8 cellular contexts compared by ENCODE assay signal in the genomic region with DNA sequence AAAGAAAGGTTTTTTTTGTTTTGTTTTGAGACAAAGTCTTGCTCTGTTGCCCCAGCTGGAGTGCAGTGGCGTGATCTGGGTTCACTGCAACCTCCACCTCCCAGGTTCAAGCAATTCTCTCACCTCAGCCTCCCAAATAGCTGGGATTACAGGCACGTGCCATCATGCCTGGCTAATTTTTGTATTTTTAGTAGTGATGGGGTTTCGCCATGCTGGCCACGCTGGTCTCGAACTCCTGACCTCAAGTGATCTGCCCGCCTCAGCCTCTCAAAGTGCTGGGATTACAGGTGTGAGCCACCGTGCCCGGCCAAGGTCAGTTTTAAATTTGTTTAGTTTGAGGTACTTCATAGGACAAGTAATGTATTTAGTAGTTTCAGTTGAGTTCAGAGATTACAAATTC. TPM values are rescaled to one million over a fixed set of nuclear protein-coding genes. Genes with fewer than 3 reads are reported as not detected.
DNase-seq lines count a peak whose midpoint lies in the region; ATAC-seq and TF ChIP-seq lines count a peak whose summit lies in the region.
"Not testable (repeated sequence)": the region's sequence is repeated elsewhere in the genome, so short reads cannot be mapped to it uniquely, and the experiment has no call there.

No MANE protein-coding gene starts in this region.

- BruUV-seq in HCT116 (replicated peaks; lab: Mats Ljungman, UMichigan) = not testable (repeated sequence)

- peak overlapping the region; percentile 51 for H3K27ac Mint-ChIP-seq in activated T-helper 2 cell treated with anti-CD3 and anti-CD28 coated beads, Interferon-gamma antibody, Interleukin-2, Interleukin-4, amounts not matched to agents 10 μg/mL and 5 μg/mL and 100 μg/mL, durations not matched to agents 14 hours and 24 hours and 36 hours
- peak overlapping the region; percentile 100 for H3K27ac Mint-ChIP-seq in natural killer cell
- H3K27ac Mint-ChIP-seq in stimulated activated memory B cell treated with anti-CD40 and anti-IgM and Interleukin-4, amounts not matched to agents 10 μg/mL and 1 μg/mL and 100 μg/mL, for 72 hours = peak overlapping the region; percentile 49

- H3K36me3 Mint-ChIP-seq in activated T-helper 2 cell treated with anti-CD3 and anti-CD28 coated beads, Interferon-gamma antibody, Interleukin-2, Interleukin-4, amounts not matched to agents 10 μg/mL and 5 μg/mL and 100 μg/mL, durations not matched to agents 14 hours and 24 hours and 36 hours (ENCODE audit: low read depth) = peaks cover 75% of the 10 kb centered on the region
- not testable (repeated sequence) for H3K36me3 Mint-ChIP-seq in natural killer cell
- peaks cover 46% of the 10 kb centered on the region for H3K36me3 Mint-ChIP-seq in stimulated activated memory B cell treated with anti-CD40 and anti-IgM and Interleukin-4, amounts not matched to agents 10 μg/mL and 1 μg/mL and 100 μg/mL, for 72 hours

- H3K4me3 ChIP-seq in HCT116 (replicated peaks in 1 of 2; ENCODE audit: low read depth in 1 of 2, low read length in 2 of 2); coronary artery; right atrium auricular region; uterus: not testable (repeated sequence)

- H4K20me1 ChIP-seq in HCT116 (ENCODE audit: insufficient read depth) = peaks cover 23% of the 10 kb centered on the region; the same call in 1 of the 2 replicates

- RAD21 ChIA-PET in HCT116 (lab: Charles Lee; ENCODE audit: low non-redundant PET in 1 of 2, low total read pairs in 2 of 2, uncharacterized antibody in 2 of 2, unreplicated experiment in 2 of 2) = not testable (repeated sequence)

- POLR2A ChIA-PET in HCT116 (lab: Charles Lee) = interaction anchor here (1.4 to 1.6 kb wide), 2 partner anchors 20 to 24 kb away, joined by 3 to 4 read pairs; no protein-coding TSS in a partner anchor

- H2AFZ ChIP-seq in HCT116 (ENCODE audit: low read depth, low read length, poor library complexity, severe bottlenecking) = not testable (repeated sequence)

- peaks cover 75% of the 10 kb centered on the region for H3K4me1 Mint-ChIP-seq in activated T-helper 2 cell treated with anti-CD3 and anti-CD28 coated beads, Interferon-gamma antibody, Interleukin-2, Interleukin-4, amounts not matched to agents 10 μg/mL and 5 μg/mL and 100 μg/mL, durations not matched to agents 14 hours and 24 hours and 36 hours (ENCODE audit: low read depth)
- H3K4me1 Mint-ChIP-seq in natural killer cell = peaks cover 83 to 87% of the 10 kb centered on the region in 2 donors
- H3K4me1 Mint-ChIP-seq in stimulated activated memory B cell treated with anti-CD40 and anti-IgM and Interleukin-4, amounts not matched to agents 10 μg/mL and 1 μg/mL and 100 μg/mL, for 72 hours = peaks cover 88% of the 10 kb centered on the region

- intact Hi-C loops in HCT116 (cut with micrococcal nuclease); activated T-helper 2 cell treated with anti-CD3 and anti-CD28 coated beads, Interferon-gamma antibody, Interleukin-2, Interleukin-4, amounts not matched to agents 10 μg/mL and 5 μg/mL and 100 μg/mL, durations not matched to agents 14 hours and 24 hours and 36 hours (cut with micrococcal nuclease); natural killer cell (cut with micrococcal nuclease); uterus (cut with DNase I; ENCODE audit: low total_unique reads): not testable (repeated sequence)

- H3K27me3 Mint-ChIP-seq in activated T-helper 2 cell treated with anti-CD3 and anti-CD28 coated beads, Interferon-gamma antibody, Interleukin-2, Interleukin-4, amounts not matched to agents 10 μg/mL and 5 μg/mL and 100 μg/mL, durations not matched to agents 14 hours and 24 hours and 36 hours (ENCODE audit: low read depth); natural killer cell (ENCODE audit: low read depth in 2 of 2); stimulated activated memory B cell treated with anti-CD40 and anti-IgM and Interleukin-4, amounts not matched to agents 10 μg/mL and 1 μg/mL and 100 μg/mL, for 72 hours: not testable (repeated sequence)

- TF ChIP-seq RAD21 in HCT116 (IDR thresholded peaks at IDR 0.05; ENCODE audit: low read depth) = not testable (repeated sequence)

- not testable (repeated sequence) for H3K9me2 ChIP-seq in HCT116 (ENCODE audit: insufficient read depth)

- not testable (repeated sequence) for DNase-seq in HCT116 (ENCODE audit: low read depth, low spot score); activated T-helper 2 cell treated with anti-CD3 and anti-CD28 coated beads, Interferon-gamma antibody, Interleukin-2, Interleukin-4, amounts not matched to agents 10 μg/mL and 5 μg/mL and 100 μg/mL, durations not matched to agents 14 hours and 24 hours and 36 hours (ENCODE audit: low spot score); coronary artery (ENCODE audit: low spot score); right atrium auricular region (ENCODE audit: low spot score); natural killer cell; uterus

- not testable (repeated sequence) for H3K27ac ChIP-seq in HCT116 (ENCODE audit: low read depth, low read length)
- H3K27ac ChIP-seq in VCaP = peak overlapping the region; percentile 100
- H3K27ac ChIP-seq in coronary artery = peak overlapping the region; percentile 89 to 90
- H3K27ac ChIP-seq in right atrium auricular region = peak overlapping the region; percentile 78 to 88
- H3K27ac ChIP-seq in uterus = peak overlapping the region; percentile 81 to 87

- not testable (repeated sequence) for H3K9ac ChIP-seq in HCT116 (ENCODE audit: low read length)

- not testable (repeated sequence) for ATAC-seq in HCT116; natural killer cell; stimulated activated memory B cell treated with anti-CD40 and anti-IgM and Interleukin-4, amounts not matched to agents 10 μg/mL and 1 μg/mL and 100 μg/mL, for 72 hours

- not testable (repeated sequence) for TF ChIP-seq CTCF in HCT116 (IDR thresholded peaks at IDR 0.05 in 2 of 3, conservative IDR thresholded peaks at IDR 0.05 in 1 of 3; ENCODE audit: borderline replicate concordance in 1 of 3, insufficient read depth in 1 of 3, low read depth in 2 of 3, low read length in 2 of 3); VCaP (conservative IDR thresholded peaks at IDR 0.05); coronary artery (IDR thresholded peaks at IDR 0.05); right atrium auricular region (IDR thresholded peaks at IDR 0.05); natural killer cell (IDR thresholded peaks at IDR 0.05); uterus (IDR thresholded peaks at IDR 0.05)

- not testable (repeated sequence) for TF ChIP-seq POLR2A in HCT116 (IDR thresholded peaks at IDR 0.05; ENCODE audit: borderline replicate concordance, extremely low read depth, insufficient read depth, insufficient read length); uterus (IDR thresholded peaks at IDR 0.05)

- H3K27me3 ChIP-seq in HCT116 (ENCODE audit: insufficient read depth, low read length); right atrium auricular region; uterus: not testable (repeated sequence)

- not testable (repeated sequence) for H3K36me3 ChIP-seq in HCT116 (ENCODE audit: control insufficient read depth in 1 of 2, insufficient read depth in 2 of 2, low read length in 2 of 2); right atrium auricular region; uterus

- H3K9me3 ChIP-seq in HCT116 (ENCODE audit: control insufficient read depth in 1 of 2, insufficient read depth in 1 of 2, low read depth in 1 of 2, low read length in 2 of 2); right atrium auricular region; uterus: not testable (repeated sequence)

- H3K9me3 Mint-ChIP-seq in activated T-helper 2 cell treated with anti-CD3 and anti-CD28 coated beads, Interferon-gamma antibody, Interleukin-2, Interleukin-4, amounts not matched to agents 10 μg/mL and 5 μg/mL and 100 μg/mL, durations not matched to agents 14 hours and 24 hours and 36 hours; natural killer cell; stimulated activated memory B cell treated with anti-CD40 and anti-IgM and Interleukin-4, amounts not matched to agents 10 μg/mL and 1 μg/mL and 100 μg/mL, for 72 hours: not testable (repeated sequence)

- CTCF ChIA-PET in HCT116 (lab: Charles Lee) = not testable (repeated sequence)

- H3K4me3 Mint-ChIP-seq in activated T-helper 2 cell treated with anti-CD3 and anti-CD28 coated beads, Interferon-gamma antibody, Interleukin-2, Interleukin-4, amounts not matched to agents 10 μg/mL and 5 μg/mL and 100 μg/mL, durations not matched to agents 14 hours and 24 hours and 36 hours (ENCODE audit: low read depth) = peak overlapping the region; percentile 33
- H3K4me3 Mint-ChIP-seq in natural killer cell = peak overlapping the region; percentile 10
- H3K4me3 Mint-ChIP-seq in stimulated activated memory B cell treated with anti-CD40 and anti-IgM and Interleukin-4, amounts not matched to agents 10 μg/mL and 1 μg/mL and 100 μg/mL, for 72 hours = not testable (repeated sequence)

- H3K4me1 ChIP-seq in HCT116 (ENCODE audit: control insufficient read depth in 1 of 2, insufficient read depth in 2 of 2, low read length in 2 of 2) = peaks cover 12 to 46% of the 10 kb centered on the region in 2 experiments
- H3K4me1 ChIP-seq in right atrium auricular region = peaks cover 0 to 89% of the 10 kb centered on the region in 2 donors
- peaks cover 0 to 20% of the 10 kb centered on the region in 2 donors for H3K4me1 ChIP-seq in uterus

- not testable (repeated sequence) for H3K79me2 ChIP-seq in HCT116 (ENCODE audit: insufficient read depth, low read length)

- H3K4me2 ChIP-seq in HCT116 (ENCODE audit: low read length) = peak overlapping the region; percentile 39; the same call in 1 of the 2 replicates

RNA-seq across cellular contexts. Expression of gene KMT2E, which starts 9.0 kb away (rescaled TPM):
- total RNA-seq in HCT116 (2021; ENCODE audit: unreplicated experiment) (39.8 TPM), right atrium auricular region (10 to 100 TPM; 51.4 to 81.3 TPM), natural killer cell (100 to 1,000 TPM; 272 to 353 (median 345) TPM), uterus (100 to 1,000 TPM in 3 of 4 donors, 10 to 100 TPM in 1; 61.5 to 208 (median 148) TPM)
- 26.8 and 32.2 TPM in 2 replicates for polyA plus RNA-seq in HCT116 (2012)
- 134 and 135 TPM in 2 replicates for total RNA-seq in activated T-helper 2 cell treated with anti-CD3 and anti-CD28 coated beads, Interferon-gamma antibody, Interleukin-2, Interleukin-4, amounts not matched to agents 10 μg/mL and 5 μg/mL and 100 μg/mL, durations not matched to agents 14 hours and 24 hours and 36 hours

Comparison
In these comparisons a context has a peak if more than half of its experiments do, and no peak if none do; other contexts are left out.
1. H3K27ac Mint-ChIP-seq: peak in every context shown above with its lines; median percentile 100 in natural killer cell; 51 in activated T-helper 2 cell treated with anti-CD3 and anti-CD28 coated beads, Interferon-gamma antibody, Interleukin-2, Interleukin-4, amounts not matched to agents 10 μg/mL and 5 μg/mL and 100 μg/mL, durations not matched to agents 14 hours and 24 hours and 36 hours; 49 in stimulated activated memory B cell treated with anti-CD40 and anti-IgM and Interleukin-4, amounts not matched to agents 10 μg/mL and 1 μg/mL and 100 μg/mL, for 72 hours.